ENCODE assay signal across 13 cellular contexts in genomic region chr3:81778678-81779182, GRCh38. TPM values are rescaled to one million over a fixed set of nuclear protein-coding genes. Genes with fewer than 3 reads are reported as not detected.
DNase-seq lines count a peak whose midpoint lies in the region; ATAC-seq and TF ChIP-seq lines count a peak whose summit lies in the region.
"Had no signal": no experiment of that assay in that cellular context is flagged by ENCODE, and none has a peak within 500 bp of the region (broad histone marks: within the 10 kb centered on the region; RNA-seq: fewer than 3 reads in every experiment).

No MANE protein-coding gene starts in this region.

- H3K27me3 ChIP-seq in vagina, result no peaks in the 10 kb centered on the region
- H3K27me3 ChIP-seq: dorsolateral prefrontal cortex had no signal

- TF ChIP-seq POLR2A in vagina (IDR thresholded peaks at IDR 0.05), result no peak

- no peaks in the 10 kb centered on the region for H3K9me3 ChIP-seq in vagina
- H3K9me3 ChIP-seq: prostate gland had no signal

- H3K4me3 ChIP-seq in fibroblast of villous mesenchyme (ENCODE audit: low read depth, low read length) (no peak overlapping the region), vagina (no peak overlapping the region)
- H3K4me3 ChIP-seq: dorsolateral prefrontal cortex, prostate gland had no signal

- no peak overlapping the region for H3K27ac ChIP-seq in vagina
- H3K27ac ChIP-seq: dorsolateral prefrontal cortex, prostate gland had no signal

- no peaks in the 10 kb centered on the region for H3K36me3 ChIP-seq in vagina
- H3K36me3 ChIP-seq: prostate gland had no signal

- ATAC-seq in GM18508 (IDR thresholded peaks at IDR 0.05; ENCODE audit: insufficient read depth, unreplicated experiment), result peak; percentile 35
- ATAC-seq in GM21723 (IDR thresholded peaks at IDR 0.05; ENCODE audit: unreplicated experiment), result peak; percentile 54
- peak; percentile 54 for ATAC-seq in HG03565 (IDR thresholded peaks at IDR 0.05; ENCODE audit: unreplicated experiment)
- no peak for ATAC-seq in activated CD4-positive, CD25-positive, alpha-beta regulatory T cell treated with anti-CD3 and anti-CD28 coated beads, Interleukin-2, amount 50 U/mL, for 24 hours
- ATAC-seq: PC-3 had no signal

- TF ChIP-seq CTCF in fibroblast of villous mesenchyme (IDR thresholded peaks at IDR 0.05; ENCODE audit: insufficient read depth, low read depth, low read length), result no peak
- TF ChIP-seq CTCF in vagina (IDR thresholded peaks at IDR 0.05), result no peak

- H3K4me1 ChIP-seq in vagina, result no peaks in the 10 kb centered on the region
- H3K4me1 ChIP-seq: prostate gland had no signal

- DNase-seq in fibroblast of villous mesenchyme (ENCODE audit: low read depth) (peak; percentile 95), hippocampal formation (lab: John Stamatoyannopoulos, UW) (no peak), globus pallidus (ENCODE audit: low spot score) (no peak), vagina (ENCODE audit: extremely low spot score in 2 of 2) (no peak)
- DNase-seq: activated naive CD8-positive, alpha-beta T cell treated with anti-CD3 and anti-CD28 coated beads for 36 hours; dorsolateral prefrontal cortex; Karpas-422; PC-3 had no signal

- intact Hi-C loops in vagina (cut with DNase I), result no loop called here

RNA-seq across cellular contexts. Expression of gene GBE1, which starts 17.3 kb away (rescaled TPM):
- total RNA-seq in fibroblast of villous mesenchyme, result 169 and 231 TPM in 2 replicates
- total RNA-seq in vagina, result 25.0 TPM

Comparison
In these comparisons a context has a peak if more than half of its experiments do, and no peak if none do; other contexts are left out.
1. ATAC-seq: peak in GM18508 (single experiment), GM21723 (single experiment) and HG03565 (single experiment); none in activated CD4-positive, CD25-positive, alpha-beta regulatory T cell treated with anti-CD3 and anti-CD28 coated beads, Interleukin-2, amount 50 U/mL, for 24 hours (0 of 2).